8 cellular contexts compared by ENCODE assay signal in the genomic region with DNA sequence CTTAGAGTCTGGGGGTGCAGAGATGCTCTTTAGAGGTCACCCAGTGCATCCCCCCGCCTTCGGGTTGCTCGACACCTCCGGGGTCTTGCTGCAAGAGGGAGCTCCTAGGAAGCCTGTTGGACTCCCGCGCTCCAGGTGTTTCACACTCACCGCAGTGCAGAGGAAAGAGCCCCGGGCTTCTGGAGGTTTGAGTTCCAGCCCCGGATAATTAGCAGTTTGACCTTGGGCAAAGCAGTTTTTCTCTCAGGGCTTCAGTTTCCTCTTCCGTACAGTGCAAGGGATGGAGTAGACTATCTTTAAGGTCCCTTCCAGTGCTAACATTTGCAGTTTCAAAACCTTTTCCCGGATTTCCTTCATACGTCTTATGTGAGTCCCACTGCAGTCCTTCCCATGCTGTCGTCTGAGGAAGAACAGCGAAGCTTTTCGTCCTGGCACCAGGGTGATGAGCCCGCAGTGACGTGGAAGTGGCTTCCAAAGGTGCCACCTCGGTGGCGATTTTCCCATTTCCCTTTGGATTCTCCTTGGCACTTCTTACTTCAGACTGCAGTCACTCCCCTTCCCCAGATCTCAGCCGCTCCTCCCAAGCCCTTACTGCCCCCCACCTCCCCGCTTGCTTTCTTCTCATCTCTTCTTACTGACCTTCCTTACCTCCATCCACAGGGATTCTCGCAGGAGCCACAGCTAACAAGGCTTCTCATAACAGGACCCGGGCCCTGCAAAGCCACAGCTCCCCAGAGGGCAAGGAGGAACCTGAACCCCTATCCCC. TPM values are rescaled to one million over a fixed set of nuclear protein-coding genes. Genes with fewer than 3 reads are reported as not detected.
DNase-seq lines count a peak whose midpoint lies in the region; FAIRE-seq and TF ChIP-seq lines count a peak whose summit lies in the region.

No MANE protein-coding gene starts in this region.

- intact Hi-C loops in CD4-positive, alpha-beta memory T cell (cut with micrococcal nuclease): loop anchor here (1.0 to 5.0 kb wide), 10 partner anchors 15 to 1116 kb away; a partner anchor contains a TSS
- intact Hi-C loops in breast epithelium (cut with DNase I; ENCODE audit: low total_unique reads): no loop called here

- H3K18ac ChIP-seq in mesenchymal stem cell (ENCODE audit: low read depth in 1 of 2, low read length in 2 of 2): peak overlapping the region; percentile 18 to 69

- H3K9me3 ChIP-seq in CD4-positive, alpha-beta memory T cell (ENCODE audit: control insufficient read depth in 1 of 2, low read length in 2 of 2): no peaks in the 10 kb centered on the region
- no peaks in the 10 kb centered on the region for H3K9me3 ChIP-seq in breast epithelium
- H3K9me3 ChIP-seq in mesenchymal stem cell (ENCODE audit: control insufficient read depth, low read length): no peaks in the 10 kb centered on the region

- H2BK5ac ChIP-seq in mesenchymal stem cell (ENCODE audit: low read depth, low read length, poor library complexity, severe bottlenecking): no peak overlapping the region

- no peak overlapping the region for H2AK5ac ChIP-seq in mesenchymal stem cell (ENCODE audit: low read length, severe bottlenecking)

- H3K4me3 ChIP-seq in CD4-positive, alpha-beta memory T cell (ENCODE audit: low read length in 2 of 2): peak overlapping the region; percentile 71 to 79
- H3K4me3 ChIP-seq in breast epithelium: peak overlapping the region; percentile 76 to 90 (median 87)
- H3K4me3 ChIP-seq in mesenchymal stem cell (ENCODE audit: insufficient read depth in 1 of 2, low read depth in 1 of 2, low read length in 2 of 2): peak overlapping the region; percentile 81 to 99

- peak overlapping the region; percentile 46 to 68 for H3K4ac ChIP-seq in mesenchymal stem cell (ENCODE audit: low read depth in 1 of 2, low read length in 2 of 2)

- H2BK12ac ChIP-seq in mesenchymal stem cell (ENCODE audit: low read length in 2 of 2): peak overlapping the region in 1 of 2 experiments; percentile 31

- no peaks in the 10 kb centered on the region for H3K27me3 Mint-ChIP-seq in CD4-positive, alpha-beta memory T cell
- peaks cover 2% of the 10 kb centered on the region for H3K27me3 Mint-ChIP-seq in IgD-negative memory B cell

- peak overlapping the region in 1 of 2 experiments; percentile 85 for H3K14ac ChIP-seq in mesenchymal stem cell (ENCODE audit: low read length in 2 of 2)

- H3K79me1 ChIP-seq in mesenchymal stem cell (replicated peaks; ENCODE audit: low read length, poor library complexity, severe bottlenecking): peaks cover 41% of the 10 kb centered on the region

- H3K36me3 Mint-ChIP-seq in CD4-positive, alpha-beta memory T cell: peaks cover 35 to 59% of the 10 kb centered on the region in 2 donors
- H3K36me3 Mint-ChIP-seq in IgD-negative memory B cell: no peaks in the 10 kb centered on the region

- H3K27me3 ChIP-seq in CD4-positive, alpha-beta memory T cell (ENCODE audit: insufficient read depth, low read length): no peaks in the 10 kb centered on the region
- no peaks in the 10 kb centered on the region for H3K27me3 ChIP-seq in breast epithelium
- H3K27me3 ChIP-seq in mesenchymal stem cell (ENCODE audit: control insufficient read depth in 1 of 2, insufficient read depth in 1 of 2, low read length in 2 of 2): no peaks in the 10 kb centered on the region

- H2BK120ac ChIP-seq in mesenchymal stem cell (ENCODE audit: low read depth, low read length): no peak overlapping the region

- H3K9ac ChIP-seq in mesenchymal stem cell (ENCODE audit: low read length): peak overlapping the region; percentile 94

- CTCF ChIA-PET in CD4-positive, alpha-beta memory T cell (lab: Charles Lee; ENCODE audit: partially characterized antibody): interaction anchor here (0.8 to 7.5 kb wide), 30 partner anchors 9 to 577 kb away, joined by 3 to 446 read pairs (median 6); a partner anchor contains a TSS
- CTCF ChIA-PET in HEK293T (lab: Yijun Ruan, JAX): interaction anchor here (1.0 to 4.4 kb wide), 5 partner anchors 15 to 86 kb away, joined by 4 to 30 read pairs (median 7); a partner anchor contains a TSS

- H3K4me2 ChIP-seq in mesenchymal stem cell (ENCODE audit: low read length, poor library complexity, severe bottlenecking): peak overlapping the region; percentile 89

- H3K27ac ChIP-seq in CD4-positive, alpha-beta memory T cell (ENCODE audit: low read depth, low read length): peak overlapping the region; percentile 51
- peak overlapping the region; percentile 56 to 80 for H3K27ac ChIP-seq in breast epithelium
- no peak overlapping the region for H3K27ac ChIP-seq in mesenchymal stem cell (ENCODE audit: low read length, poor library complexity, severe bottlenecking)

- peak overlapping the region in 1 of 2 experiments; percentile 29 for H3K23ac ChIP-seq in mesenchymal stem cell (ENCODE audit: low read length in 2 of 2)

- H2AFZ ChIP-seq in mesenchymal stem cell (ENCODE audit: low read depth, low read length): no peak overlapping the region

- no peak for FAIRE-seq in urothelium cell line (lab: Jason Lieb, UNC)

- H3K9me3 Mint-ChIP-seq in CD4-positive, alpha-beta memory T cell: no peaks in the 10 kb centered on the region
- H3K9me3 Mint-ChIP-seq in IgD-negative memory B cell: no peaks in the 10 kb centered on the region

- peaks cover 33 to 60% (median 46%) of the 10 kb centered on the region in 4 donors for H3K4me1 Mint-ChIP-seq in CD4-positive, alpha-beta memory T cell
- H3K4me1 Mint-ChIP-seq in IgD-negative memory B cell: peaks cover 29 to 48% (median 30%) of the 10 kb centered on the region in 3 donors

- H3K27ac Mint-ChIP-seq in CD4-positive, alpha-beta memory T cell: peak overlapping the region; percentile 87 to 96 (median 93)
- H3K27ac Mint-ChIP-seq in IgD-negative memory B cell: peak overlapping the region; percentile 67 to 96 (median 81)

- no peak for DNase-seq in CD4-positive, alpha-beta memory T cell
- DNase-seq in breast epithelium (ENCODE audit: low spot score in 2 of 2): no peak
- DNase-seq in mesenchymal stem cell: peak; percentile 45
- DNase-seq in urothelium cell line (ENCODE audit: low spot score): peak; percentile 21
- no peak for DNase-seq in stimulated activated CD4-positive, alpha-beta T cell treated with anti-CD3 and anti-CD28 coated beads, Interleukin-2, amount 100 ng/mL, for 24 hours
- DNase-seq in HEK293T (ENCODE audit: extremely low spot score): no peak
- no peak for DNase-seq in HPDE6-E6E7 (ENCODE audit: extremely low spot score)

- H3K4me3 Mint-ChIP-seq in CD4-positive, alpha-beta memory T cell: peak overlapping the region; percentile 87 to 96 (median 94)
- peak overlapping the region; percentile 91 to 99 (median 96) for H3K4me3 Mint-ChIP-seq in IgD-negative memory B cell

- 9% methylated on average over 22 of the region's 23 CpGs for WGBS in mesenchymal stem cell

- H2BK15ac ChIP-seq in mesenchymal stem cell (ENCODE audit: low read depth, poor library complexity, severe bottlenecking): peak overlapping the region; percentile 28

- peak overlapping the region; percentile 70 for H4K91ac ChIP-seq in mesenchymal stem cell (ENCODE audit: low read length)

- POLR2A ChIA-PET in CD4-positive, alpha-beta memory T cell (lab: Charles Lee; ENCODE audit: partially characterized antibody): interaction anchor here (0.8 to 9.5 kb wide), 25 partner anchors 13 to 906 kb away, joined by 3 to 188 read pairs (median 5); a partner anchor contains a TSS
- POLR2A ChIA-PET in HEK293T (lab: Yijun Ruan, JAX): interaction anchor here (0.7 to 2.1 kb wide), 13 partner anchors 10 to 135 kb away, joined by 3 to 12 read pairs (median 4); a partner anchor contains a TSS

- no peak for TF ChIP-seq POLR2A in breast epithelium (IDR thresholded peaks at IDR 0.05)

- no peak for TF ChIP-seq CTCF in breast epithelium (IDR thresholded peaks at IDR 0.05)

- H3K36me3 ChIP-seq in CD4-positive, alpha-beta memory T cell (ENCODE audit: insufficient read depth, low read length): peaks cover 42% of the 10 kb centered on the region
- H3K36me3 ChIP-seq in breast epithelium: peaks cover 20% of the 10 kb centered on the region
- H3K36me3 ChIP-seq in mesenchymal stem cell (ENCODE audit: control insufficient read depth in 1 of 2, insufficient read depth in 2 of 2, low read depth in 1 of 2, low read length in 2 of 2): peaks cover 42 to 49% of the 10 kb centered on the region in 2 experiments

- peak overlapping the region; percentile 85 for H4K8ac ChIP-seq in mesenchymal stem cell (ENCODE audit: low read length)

- H3K4me1 ChIP-seq in CD4-positive, alpha-beta memory T cell (ENCODE audit: insufficient read depth, low read length): peaks cover 34% of the 10 kb centered on the region
- H3K4me1 ChIP-seq in breast epithelium (peaks cover 8 to 19% of the 10 kb centered on the region in 2 donors), mesenchymal stem cell (ENCODE audit: control insufficient read depth, insufficient read depth, low read depth, low read length) (peaks cover 22% of the 10 kb centered on the region)

TF ChIP-seq in HEK293T, 16 proteins besides CTCF, POLR2A, EP300 and RAD21 (continues in another document):
- TF ChIP-seq FOXA1 (IDR thresholded peaks at IDR 0.05) (no peak), SUZ12 (IDR thresholded peaks at IDR 0.05) (no peak)

RNA-seq across cellular contexts. Expression of a gene that starts 0.6 kb away (rescaled TPM):
- total RNA-seq in CD4-positive, alpha-beta memory T cell: 10 to 100 TPM; 31.1 to 33.6 TPM
- 100 to 1,000 TPM in 1 of 2 donors, 10 to 100 TPM in 1; 84.3 to 101 TPM for polyA plus RNA-seq in CD4-positive, alpha-beta memory T cell
- polyA plus RNA-seq in IgD-negative memory B cell: 126 TPM
- 10 to 100 TPM; 30.2 to 48.3 (median 35.6) TPM for total RNA-seq in breast epithelium
- 87.9 TPM for polyA plus RNA-seq in mesenchymal stem cell (2013, experiment 1 of 2)
- 88.5 TPM for polyA plus RNA-seq in mesenchymal stem cell (2013, experiment 2 of 2)

RNA-seq across cellular contexts. Expression of a gene that starts 1.0 kb away (rescaled TPM):
- total RNA-seq in CD4-positive, alpha-beta memory T cell: 10 to 100 TPM; 66.2 to 66.3 TPM
- polyA plus RNA-seq in CD4-positive, alpha-beta memory T cell: 100 to 1,000 TPM in 1 of 2 donors, 10 to 100 TPM in 1; 78.9 to 101 TPM
- polyA plus RNA-seq in IgD-negative memory B cell: 82.0 TPM
- 100 to 1,000 TPM; 150 to 164 (median 151) TPM for total RNA-seq in breast epithelium
- polyA plus RNA-seq in mesenchymal stem cell (2013, experiment 1 of 2): 44.9 TPM
- 43.4 TPM for polyA plus RNA-seq in mesenchymal stem cell (2013, experiment 2 of 2)

RNA-seq across cellular contexts. Expression of a gene that starts 10.1 kb away (rescaled TPM):
- 1 to 10 TPM; 1.0 to 1.2 TPM for total RNA-seq in CD4-positive, alpha-beta memory T cell
- polyA plus RNA-seq in CD4-positive, alpha-beta memory T cell: under 1 TPM; 0.17 to 0.32 TPM
- polyA plus RNA-seq in IgD-negative memory B cell: 0.64 TPM
- total RNA-seq in breast epithelium: 10 to 100 TPM in 1 of 3 donors, 1 to 10 TPM in 2; 5.2 to 22.2 (median 8.5) TPM
- polyA plus RNA-seq in mesenchymal stem cell (2013, experiment 1 of 2): 5.1 TPM
- 5.5 TPM for polyA plus RNA-seq in mesenchymal stem cell (2013, experiment 2 of 2)

RNA-seq across cellular contexts. Expression of a gene that starts 21.4 kb away (rescaled TPM):
- total RNA-seq in CD4-positive, alpha-beta memory T cell: 100 to 1,000 TPM; 140 to 144 TPM
- 100 to 1,000 TPM; 176 to 220 TPM for polyA plus RNA-seq in CD4-positive, alpha-beta memory T cell
- 147 TPM for polyA plus RNA-seq in IgD-negative memory B cell
- 100 to 1,000 TPM; 168 to 330 (median 170) TPM for total RNA-seq in breast epithelium
- 178 TPM for polyA plus RNA-seq in mesenchymal stem cell (2013, experiment 1 of 2)
- 177 TPM for polyA plus RNA-seq in mesenchymal stem cell (2013, experiment 2 of 2)

RNA-seq across cellular contexts. Expression of a gene that starts 53.9 kb away (rescaled TPM):
- 100 to 1,000 TPM; 412 to 414 TPM for total RNA-seq in CD4-positive, alpha-beta memory T cell
- 1,000 to 10,000 TPM in 1 of 2 donors, 100 to 1,000 TPM in 1; 843 to 1,042 TPM for polyA plus RNA-seq in CD4-positive, alpha-beta memory T cell
- 862 TPM for polyA plus RNA-seq in IgD-negative memory B cell
- total RNA-seq in breast epithelium: 100 to 1,000 TPM; 212 to 336 (median 248) TPM
- 757 TPM for polyA plus RNA-seq in mesenchymal stem cell (2013, experiment 1 of 2)
- 767 TPM for polyA plus RNA-seq in mesenchymal stem cell (2013, experiment 2 of 2)

Comparison
In these comparisons a context has a peak if more than half of its experiments do, and no peak if none do; other contexts are left out.
1. DNase-seq: peak in mesenchymal stem cell (single experiment) and urothelium cell line (single experiment); none in CD4-positive, alpha-beta memory T cell (0 of 5), breast epithelium (0 of 2), stimulated activated CD4-positive, alpha-beta T cell treated with anti-CD3 and anti-CD28 coated beads, Interleukin-2, amount 100 ng/mL, for 24 hours (0 of 2), HEK293T (single experiment) and HPDE6-E6E7 (single experiment).
2. Peak in every context shown above with its lines, with median percentiles within 50 percentile points of each other: H3K4me3 ChIP-seq.